1 cellular context compared by ENCODE assay signal in the genomic region with DNA sequence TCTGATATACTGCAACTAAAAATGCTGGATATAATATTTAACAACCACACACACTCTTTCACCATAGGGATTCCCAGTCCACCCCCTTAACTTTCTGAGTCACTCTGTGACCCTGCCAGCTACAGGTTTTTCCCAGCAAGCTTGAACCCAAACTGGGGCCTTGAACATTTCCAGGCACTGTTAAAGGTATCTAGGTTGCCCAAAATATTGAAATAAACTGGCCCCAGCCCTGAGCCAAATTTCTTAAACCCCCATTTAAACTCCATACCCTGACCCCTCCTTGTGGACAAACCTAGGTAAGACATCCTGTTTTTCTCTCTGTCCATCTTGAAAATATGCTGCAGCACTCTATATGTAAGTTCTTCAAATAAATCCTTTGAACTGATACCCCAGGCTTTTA.
TF ChIP-seq lines count a peak whose summit lies in the region.

No MANE protein-coding gene starts in this region.

TF ChIP-seq in GM12878, 131 proteins besides CTCF, POLR2A, EP300 and RAD21:
- TF ChIP-seq STAT3 (IDR thresholded peaks at IDR 0.05; ENCODE audit: low read depth, low read length), result no peak
- no peak for TF ChIP-seq WRNIP1 (IDR thresholded peaks at IDR 0.05; ENCODE audit: borderline replicate concordance, low read depth, low read length)
- TF ChIP-seq SMARCA5 (IDR thresholded peaks at IDR 0.05), result no peak
- TF ChIP-seq, protein P1, sequence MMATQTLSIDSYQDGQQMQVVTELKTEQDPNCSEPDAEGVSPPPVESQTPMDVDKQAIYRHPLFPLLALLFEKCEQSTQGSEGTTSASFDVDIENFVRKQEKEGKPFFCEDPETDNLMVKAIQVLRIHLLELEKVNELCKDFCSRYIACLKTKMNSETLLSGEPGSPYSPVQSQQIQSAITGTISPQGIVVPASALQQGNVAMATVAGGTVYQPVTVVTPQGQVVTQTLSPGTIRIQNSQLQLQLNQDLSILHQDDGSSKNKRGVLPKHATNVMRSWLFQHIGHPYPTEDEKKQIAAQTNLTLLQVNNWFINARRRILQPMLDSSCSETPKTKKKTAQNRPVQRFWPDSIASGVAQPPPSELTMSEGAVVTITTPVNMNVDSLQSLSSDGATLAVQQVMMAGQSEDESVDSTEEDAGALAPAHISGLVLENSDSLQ (IDR thresholded peaks at IDR 0.05), result peak; percentile 25; the same call in 1 of the 2 replicates
- no peak for TF ChIP-seq POLR2AphosphoS2 (IDR thresholded peaks at IDR 0.05; ENCODE audit: low read depth, low read length)
- TF ChIP-seq YBX1 (IDR thresholded peaks at IDR 0.05), result no peak
- TF ChIP-seq BHLHE40 (IDR thresholded peaks at IDR 0.05; ENCODE audit: borderline replicate concordance in 1 of 2, low read depth in 2 of 2, low read length in 1 of 2), result no peak
- TF ChIP-seq MXI1 (IDR thresholded peaks at IDR 0.05; ENCODE audit: low read depth, low read length), result no peak
- no peak for TF ChIP-seq SIN3A (IDR thresholded peaks at IDR 0.05; ENCODE audit: low read depth, low read length)
- TF ChIP-seq SIX5 (IDR thresholded peaks at IDR 0.05; ENCODE audit: low read depth, low read length, severe bottlenecking), result peak; percentile 17
- no peak for TF ChIP-seq IKZF2 (IDR thresholded peaks at IDR 0.05)
- no peak for TF ChIP-seq NFXL1 (IDR thresholded peaks at IDR 0.05; ENCODE audit: borderline replicate concordance)
- TF ChIP-seq MEF2B (IDR thresholded peaks at IDR 0.05; ENCODE audit: partially characterized antibody, poor library complexity, severe bottlenecking), result no peak
- TF ChIP-seq, protein P2, sequence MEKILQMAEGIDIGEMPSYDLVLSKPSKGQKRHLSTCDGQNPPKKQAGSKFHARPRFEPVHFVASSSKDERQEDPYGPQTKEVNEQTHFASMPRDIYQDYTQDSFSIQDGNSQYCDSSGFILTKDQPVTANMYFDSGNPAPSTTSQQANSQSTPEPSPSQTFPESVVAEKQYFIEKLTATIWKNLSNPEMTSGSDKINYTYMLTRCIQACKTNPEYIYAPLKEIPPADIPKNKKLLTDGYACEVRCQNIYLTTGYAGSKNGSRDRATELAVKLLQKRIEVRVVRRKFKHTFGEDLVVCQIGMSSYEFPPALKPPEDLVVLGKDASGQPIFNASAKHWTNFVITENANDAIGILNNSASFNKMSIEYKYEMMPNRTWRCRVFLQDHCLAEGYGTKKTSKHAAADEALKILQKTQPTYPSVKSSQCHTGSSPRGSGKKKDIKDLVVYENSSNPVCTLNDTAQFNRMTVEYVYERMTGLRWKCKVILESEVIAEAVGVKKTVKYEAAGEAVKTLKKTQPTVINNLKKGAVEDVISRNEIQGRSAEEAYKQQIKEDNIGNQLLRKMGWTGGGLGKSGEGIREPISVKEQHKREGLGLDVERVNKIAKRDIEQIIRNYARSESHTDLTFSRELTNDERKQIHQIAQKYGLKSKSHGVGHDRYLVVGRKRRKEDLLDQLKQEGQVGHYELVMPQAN (conservative IDR thresholded peaks at IDR 0.05), result no peak
- TF ChIP-seq MTA3 (IDR thresholded peaks at IDR 0.05; ENCODE audit: borderline replicate concordance, low read length), result no peak
- no peak for TF ChIP-seq PAX8 (IDR thresholded peaks at IDR 0.05)
- TF ChIP-seq SMC3 (IDR thresholded peaks at IDR 0.05; ENCODE audit: borderline replicate concordance, low read length), result peak; percentile 62; the same call in 1 of the 2 replicates
- no peak for TF ChIP-seq RCOR1 (conservative IDR thresholded peaks at IDR 0.05; ENCODE audit: low read depth, low read length)
- no peak for TF ChIP-seq NFYA (IDR thresholded peaks at IDR 0.05; ENCODE audit: borderline replicate concordance, low read depth, low read length)
